In genomic region chr20:61303675-61304074, GRCh38 we compare ENCODE assay signal across 20 cellular contexts. TPM values are rescaled to one million over a fixed set of nuclear protein-coding genes. Genes with fewer than 3 reads are reported as not detected.
DNase-seq lines count a peak whose midpoint lies in the region; ATAC-seq lines count a peak whose summit lies in the region.
"Had no signal": no experiment of that assay in that cellular context is flagged by ENCODE, and none has a peak within 500 bp of the region (broad histone marks: within the 10 kb centered on the region; RNA-seq: fewer than 3 reads in every experiment).

No MANE protein-coding gene starts in this region.

- peak overlapping the region; percentile 71 for H2BK15ac ChIP-seq in neuronal stem cell (ENCODE audit: low read length)

- no peak overlapping the region for H2BK12ac ChIP-seq in neuronal stem cell (ENCODE audit: low read length)

- H3K27me3 ChIP-seq in neuronal stem cell (ENCODE audit: control insufficient read depth in 3 of 3, insufficient read depth in 3 of 3, low read depth in 1 of 3, low read length in 3 of 3): no peaks in the 10 kb centered on the region

- peaks cover 0 to 4% of the 10 kb centered on the region in 2 donors for H3K9me3 ChIP-seq in neuronal stem cell (replicated peaks in 1 of 2; ENCODE audit: control insufficient read depth in 2 of 2, insufficient read depth in 1 of 2, low read depth in 1 of 2, low read length in 2 of 2)
- H3K9me3 ChIP-seq: Caco-2 had no signal

- H2AFZ ChIP-seq in neuronal stem cell (ENCODE audit: low read length): no peak overlapping the region

- no peak overlapping the region for H3K14ac ChIP-seq in neuronal stem cell (ENCODE audit: low read length)

- no peak overlapping the region for H3K27ac ChIP-seq in neuronal stem cell (replicated peaks; ENCODE audit: low read length)
- H3K27ac ChIP-seq: KMS-11 had no signal

- H3K36me3 Mint-ChIP-seq in effector memory CD8-positive, alpha-beta T cell (ENCODE audit: insufficient read depth): no peaks in the 10 kb centered on the region

- peaks cover 27 to 39% of the 10 kb centered on the region in 2 donors for H3K4me1 ChIP-seq in neuronal stem cell (ENCODE audit: control insufficient read depth in 2 of 2, insufficient read depth in 1 of 2, low read depth in 1 of 2, low read length in 2 of 2)
- H3K4me1 ChIP-seq: Caco-2 had no signal

- H3K36me3 ChIP-seq in neuronal stem cell (replicated peaks in 1 of 2; ENCODE audit: control insufficient read depth in 2 of 2, insufficient read depth in 2 of 2, low read length in 2 of 2): peaks cover 0 to 2% of the 10 kb centered on the region in 2 donors

- H3K4ac ChIP-seq in neuronal stem cell (ENCODE audit: low read length): no peak overlapping the region

- peak overlapping the region; percentile 25 for H3K9ac ChIP-seq in neuronal stem cell (ENCODE audit: low read depth, low read length, poor library complexity)
- H3K9ac ChIP-seq: KMS-11 had no signal

- peak overlapping the region; percentile 49 for H3K18ac ChIP-seq in neuronal stem cell (ENCODE audit: low read length)

- H3K27ac Mint-ChIP-seq in effector memory CD8-positive, alpha-beta T cell: no peak overlapping the region
- H3K27ac Mint-ChIP-seq: HFFc6 had no signal

- peaks cover 0 to 2% of the 10 kb centered on the region in 2 donors for H3K9me3 Mint-ChIP-seq in effector memory CD8-positive, alpha-beta T cell
- H3K9me3 Mint-ChIP-seq: HFFc6 had no signal

- H3K4me2 ChIP-seq in neuronal stem cell (ENCODE audit: insufficient read depth, low read length, poor library complexity, severe bottlenecking): no peak overlapping the region
- H3K4me2 ChIP-seq: KMS-11 had no signal

- DNase-seq in DMS153 (lab: John Stamatoyannopoulos, UW) (peak; percentile 39), DMS153 treated with DMSO at 0.1 percent for 48 hours (lab: John Stamatoyannopoulos, UW; ENCODE audit: unreplicated experiment) (no peak), DMS79 treated with DMSO at 0.1 percent for 48 hours (lab: John Stamatoyannopoulos, UW) (peak; percentile 64), NCI-H2196 (lab: John Stamatoyannopoulos, UW; ENCODE audit: unreplicated experiment) (peak; percentile 55), neuronal stem cell (ENCODE audit: low spot score) (no peak), GDM1 (lab: John Stamatoyannopoulos, UW) (no peak)
- DNase-seq in effector memory CD8-positive, alpha-beta T cell: no peak
- DNase-seq: 8988T; C1 segment of cervical spinal cord; Caco-2; GOT3; HFFc6; NCI-H1092; NCI-H2107; NCI-H510A; NK-92 treated with Interleukin-12 subunit alpha and Interleukin-12 subunit beta, amount 100 ng/mL, for 24 hours; OCI-M1 had no signal

- peak overlapping the region; percentile 17 for H3K23ac ChIP-seq in neuronal stem cell (ENCODE audit: low read depth, low read length, poor library complexity)

- H3K4me3 Mint-ChIP-seq in effector memory CD8-positive, alpha-beta T cell: no peak overlapping the region
- H3K4me3 Mint-ChIP-seq: HFFc6 had no signal

- no peaks in the 10 kb centered on the region for H3K4me1 Mint-ChIP-seq in effector memory CD8-positive, alpha-beta T cell (ENCODE audit: low read depth in 2 of 2)

- H4K91ac ChIP-seq in neuronal stem cell (ENCODE audit: low read depth, low read length, poor library complexity): no peak overlapping the region

- H2BK5ac ChIP-seq in neuronal stem cell (ENCODE audit: low read length): no peak overlapping the region

- WGBS in neuronal stem cell (ENCODE audit: extremely low coverage in 2 of 2, insufficient read length in 2 of 2, insufficient replicate concordance in 1 of 2), 2 donors: no CpG with 5 or more reads among the region's 12 CpGs

- ATAC-seq in effector memory CD8-positive, alpha-beta T cell (replicated peaks): no peak
- no peak for ATAC-seq in GM21526 (IDR thresholded peaks at IDR 0.05; ENCODE audit: low FRiP score, unreplicated experiment)
- ATAC-seq: SK-N-SH treated with all-trans-retinoic acid at 6 μM for 48 hours had no signal

- peaks cover 2% of the 10 kb centered on the region for H3K79me1 ChIP-seq in neuronal stem cell (ENCODE audit: low read depth, low read length)

- H4K8ac ChIP-seq in neuronal stem cell (ENCODE audit: low read depth, low read length): no peak overlapping the region

- no peak overlapping the region for H2BK120ac ChIP-seq in neuronal stem cell (ENCODE audit: low read depth, low read length)

- no peak overlapping the region for H2AK5ac ChIP-seq in neuronal stem cell (ENCODE audit: low read depth, low read length)

- no peaks in the 10 kb centered on the region for H3K27me3 Mint-ChIP-seq in effector memory CD8-positive, alpha-beta T cell

- no peak overlapping the region for H3K4me3 ChIP-seq in neuronal stem cell (ENCODE audit: low read length in 2 of 2)

RNA-seq across cellular contexts. Expression of gene CDH4, which starts 51.6 kb away (rescaled TPM):
- 10.2 TPM for polyA plus RNA-seq in neuronal stem cell (2013, experiment 1 of 2)
- polyA plus RNA-seq in neuronal stem cell (2013, experiment 2 of 2): 10.4 TPM

Comparison
In these comparisons a context has a peak if more than half of its experiments do, and no peak if none do; other contexts are left out.
1. DNase-seq: peak in DMS153 (single experiment), DMS79 treated with DMSO at 0.1 percent for 48 hours (single experiment) and NCI-H2196 (single experiment); none in DMS153 treated with DMSO at 0.1 percent for 48 hours (single experiment), neuronal stem cell (single experiment), effector memory CD8-positive, alpha-beta T cell (0 of 3) and GDM1 (single experiment).